2 cellular contexts compared by ENCODE assay signal in the genomic region with DNA sequence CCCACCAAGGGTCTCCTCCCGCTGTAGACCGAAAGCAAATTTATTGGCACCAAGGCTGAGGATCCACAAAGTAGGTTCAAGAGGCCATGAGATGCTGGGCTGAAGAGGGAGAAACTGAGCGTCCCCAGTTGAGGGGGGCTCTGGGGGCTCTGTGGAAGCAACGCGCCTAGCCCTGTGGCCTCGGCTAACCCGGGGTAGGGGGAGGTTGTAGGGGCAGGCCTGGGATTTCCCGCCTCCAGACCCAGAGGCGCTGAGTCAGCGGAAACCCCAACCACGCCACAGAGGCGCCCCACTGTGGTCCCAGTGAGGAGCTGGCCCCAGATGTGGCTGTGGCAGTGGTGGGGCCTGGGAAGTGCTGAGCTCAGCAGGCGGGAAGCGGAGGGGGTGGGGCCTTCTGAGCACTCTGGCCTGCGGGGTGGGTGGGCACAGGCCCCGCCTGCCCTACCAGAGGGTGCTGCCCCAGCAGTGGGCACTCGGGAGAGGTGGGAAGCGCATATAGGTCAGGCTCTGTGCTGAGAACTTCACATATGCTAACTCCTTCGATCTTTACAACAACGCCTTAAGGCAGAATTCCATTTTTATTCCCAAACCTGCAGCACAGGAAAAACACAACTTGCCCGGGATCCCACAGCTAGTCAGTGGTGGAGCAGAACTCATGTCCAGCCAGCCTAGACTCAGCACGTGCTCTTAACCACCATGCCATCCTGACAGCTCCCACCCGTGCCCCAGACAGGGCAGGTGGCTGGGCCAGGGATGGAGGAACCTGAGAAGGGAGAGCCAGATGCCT.
TF ChIP-seq lines count a peak whose summit lies in the region.

No MANE protein-coding gene starts in this region.

TF ChIP-seq in GM23338, 12 proteins besides CTCF, POLR2A, EP300 and RAD21 (continues in another document):
- TF ChIP-seq CREB1 (CRISPR knock-in tag; IDR thresholded peaks at IDR 0.05; ENCODE audit: low read depth) (no peak), STAT1 (IDR thresholded peaks at IDR 0.05; ENCODE audit: unreplicated experiment) (no peak), ZNF331 (CRISPR knock-in tag; IDR thresholded peaks at IDR 0.05; ENCODE audit: low read depth) (no peak), NANOG (IDR thresholded peaks at IDR 0.05; ENCODE audit: borderline replicate concordance) (no peak), POLR2AphosphoS5 (IDR thresholded peaks at IDR 0.05; ENCODE audit: low read depth) (no peak), ZNF114 (CRISPR knock-in tag; IDR thresholded peaks at IDR 0.05) (no peak), EZH2phosphoT487 (IDR thresholded peaks at IDR 0.05; ENCODE audit: unreplicated experiment) (no peak), JUNB (IDR thresholded peaks at IDR 0.05; ENCODE audit: unreplicated experiment) (no peak), EZH2 (IDR thresholded peaks at IDR 0.05; ENCODE audit: low read depth, unreplicated experiment) (no peak)
- TF ChIP-seq, protein P1, sequence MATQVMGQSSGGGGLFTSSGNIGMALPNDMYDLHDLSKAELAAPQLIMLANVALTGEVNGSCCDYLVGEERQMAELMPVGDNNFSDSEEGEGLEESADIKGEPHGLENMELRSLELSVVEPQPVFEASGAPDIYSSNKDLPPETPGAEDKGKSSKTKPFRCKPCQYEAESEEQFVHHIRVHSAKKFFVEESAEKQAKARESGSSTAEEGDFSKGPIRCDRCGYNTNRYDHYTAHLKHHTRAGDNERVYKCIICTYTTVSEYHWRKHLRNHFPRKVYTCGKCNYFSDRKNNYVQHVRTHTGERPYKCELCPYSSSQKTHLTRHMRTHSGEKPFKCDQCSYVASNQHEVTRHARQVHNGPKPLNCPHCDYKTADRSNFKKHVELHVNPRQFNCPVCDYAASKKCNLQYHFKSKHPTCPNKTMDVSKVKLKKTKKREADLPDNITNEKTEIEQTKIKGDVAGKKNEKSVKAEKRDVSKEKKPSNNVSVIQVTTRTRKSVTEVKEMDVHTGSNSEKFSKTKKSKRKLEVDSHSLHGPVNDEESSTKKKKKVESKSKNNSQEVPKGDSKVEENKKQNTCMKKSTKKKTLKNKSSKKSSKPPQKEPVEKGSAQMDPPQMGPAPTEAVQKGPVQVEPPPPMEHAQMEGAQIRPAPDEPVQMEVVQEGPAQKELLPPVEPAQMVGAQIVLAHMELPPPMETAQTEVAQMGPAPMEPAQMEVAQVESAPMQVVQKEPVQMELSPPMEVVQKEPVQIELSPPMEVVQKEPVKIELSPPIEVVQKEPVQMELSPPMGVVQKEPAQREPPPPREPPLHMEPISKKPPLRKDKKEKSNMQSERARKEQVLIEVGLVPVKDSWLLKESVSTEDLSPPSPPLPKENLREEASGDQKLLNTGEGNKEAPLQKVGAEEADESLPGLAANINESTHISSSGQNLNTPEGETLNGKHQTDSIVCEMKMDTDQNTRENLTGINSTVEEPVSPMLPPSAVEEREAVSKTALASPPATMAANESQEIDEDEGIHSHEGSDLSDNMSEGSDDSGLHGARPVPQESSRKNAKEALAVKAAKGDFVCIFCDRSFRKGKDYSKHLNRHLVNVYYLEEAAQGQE (IDR thresholded peaks at IDR 0.05; ENCODE audit: unreplicated experiment): no peak
- TF ChIP-seq, protein P2, sequence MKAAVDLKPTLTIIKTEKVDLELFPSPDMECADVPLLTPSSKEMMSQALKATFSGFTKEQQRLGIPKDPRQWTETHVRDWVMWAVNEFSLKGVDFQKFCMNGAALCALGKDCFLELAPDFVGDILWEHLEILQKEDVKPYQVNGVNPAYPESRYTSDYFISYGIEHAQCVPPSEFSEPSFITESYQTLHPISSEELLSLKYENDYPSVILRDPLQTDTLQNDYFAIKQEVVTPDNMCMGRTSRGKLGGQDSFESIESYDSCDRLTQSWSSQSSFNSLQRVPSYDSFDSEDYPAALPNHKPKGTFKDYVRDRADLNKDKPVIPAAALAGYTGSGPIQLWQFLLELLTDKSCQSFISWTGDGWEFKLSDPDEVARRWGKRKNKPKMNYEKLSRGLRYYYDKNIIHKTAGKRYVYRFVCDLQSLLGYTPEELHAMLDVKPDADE (IDR thresholded peaks at IDR 0.05): no peak

TF ChIP-seq in GM12878, 131 proteins besides CTCF, POLR2A, EP300 and RAD21 (continues in another document):
- TF ChIP-seq CBX5 (IDR thresholded peaks at IDR 0.05; ENCODE audit: low read depth) (no peak), TCF12 (IDR thresholded peaks at IDR 0.05; ENCODE audit: low read depth, low read length) (peak; percentile 31; the same call in 1 of the 2 replicates), CREB1 (IDR thresholded peaks at IDR 0.05; ENCODE audit: low read depth) (0 out of 2 replicates have a peak, but pooled peaks have one; percentile 44), SRF (IDR thresholded peaks at IDR 0.05; ENCODE audit: low read depth in 2 of 2, low read length in 2 of 2) (no peak), HCFC1 (IDR thresholded peaks at IDR 0.05; ENCODE audit: low read length) (no peak), NR2C1 (IDR thresholded peaks at IDR 0.05) (no peak), KLF5 (IDR thresholded peaks at IDR 0.05; ENCODE audit: partially characterized antibody) (no peak), RCOR1 (conservative IDR thresholded peaks at IDR 0.05; ENCODE audit: low read depth, low read length) (no peak), BHLHE40 (IDR thresholded peaks at IDR 0.05; ENCODE audit: borderline replicate concordance in 1 of 2, low read depth in 2 of 2, low read length in 1 of 2) (peak in 1 of 2 experiments; percentile 34; a peak in 1 of 4 replicates), DPF2 (IDR thresholded peaks at IDR 0.05) (0 out of 2 replicates have a peak, but pooled peaks have one; percentile 48), KAT2A (conservative IDR thresholded peaks at IDR 0.05; ENCODE audit: control insufficient read depth, low read depth, low read length) (no peak), YBX1 (IDR thresholded peaks at IDR 0.05) (no peak), YY1 (IDR thresholded peaks at IDR 0.05; ENCODE audit: low read depth, low read length) (no peak), ESRRA (IDR thresholded peaks at IDR 0.05; ENCODE audit: low read length) (no peak), FOXK2 (IDR thresholded peaks at IDR 0.05) (no peak), SIX5 (IDR thresholded peaks at IDR 0.05; ENCODE audit: low read depth, low read length, severe bottlenecking) (no peak), IRF4 (IDR thresholded peaks at IDR 0.05; ENCODE audit: low read depth, low read length) (no peak), RFX5 (IDR thresholded peaks at IDR 0.05; ENCODE audit: low read depth, low read length) (no peak), HDGF (IDR thresholded peaks at IDR 0.05) (no peak), NFIC (IDR thresholded peaks at IDR 0.05; ENCODE audit: low read depth, low read length) (no peak), ZNF622 (IDR thresholded peaks at IDR 0.05) (no peak), BACH1 (IDR thresholded peaks at IDR 0.05; ENCODE audit: borderline replicate concordance) (peak; percentile 93)
- TF ChIP-seq, protein P3, sequence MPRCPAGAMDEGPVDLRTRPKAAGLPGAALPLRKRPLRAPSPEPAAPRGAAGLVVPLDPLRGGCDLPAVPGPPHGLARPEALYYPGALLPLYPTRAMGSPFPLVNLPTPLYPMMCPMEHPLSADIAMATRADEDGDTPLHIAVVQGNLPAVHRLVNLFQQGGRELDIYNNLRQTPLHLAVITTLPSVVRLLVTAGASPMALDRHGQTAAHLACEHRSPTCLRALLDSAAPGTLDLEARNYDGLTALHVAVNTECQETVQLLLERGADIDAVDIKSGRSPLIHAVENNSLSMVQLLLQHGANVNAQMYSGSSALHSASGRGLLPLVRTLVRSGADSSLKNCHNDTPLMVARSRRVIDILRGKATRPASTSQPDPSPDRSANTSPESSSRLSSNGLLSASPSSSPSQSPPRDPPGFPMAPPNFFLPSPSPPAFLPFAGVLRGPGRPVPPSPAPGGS (IDR thresholded peaks at IDR 0.05; ENCODE audit: borderline replicate concordance, insufficient read depth, low read depth, low read length, poor library complexity, severe bottlenecking): no peak
- TF ChIP-seq, protein P4, sequence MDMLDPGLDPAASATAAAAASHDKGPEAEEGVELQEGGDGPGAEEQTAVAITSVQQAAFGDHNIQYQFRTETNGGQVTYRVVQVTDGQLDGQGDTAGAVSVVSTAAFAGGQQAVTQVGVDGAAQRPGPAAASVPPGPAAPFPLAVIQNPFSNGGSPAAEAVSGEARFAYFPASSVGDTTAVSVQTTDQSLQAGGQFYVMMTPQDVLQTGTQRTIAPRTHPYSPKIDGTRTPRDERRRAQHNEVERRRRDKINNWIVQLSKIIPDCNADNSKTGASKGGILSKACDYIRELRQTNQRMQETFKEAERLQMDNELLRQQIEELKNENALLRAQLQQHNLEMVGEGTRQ (IDR thresholded peaks at IDR 0.05; ENCODE audit: borderline replicate concordance, low read depth, low read length): no peak
- TF ChIP-seq, protein P5, sequence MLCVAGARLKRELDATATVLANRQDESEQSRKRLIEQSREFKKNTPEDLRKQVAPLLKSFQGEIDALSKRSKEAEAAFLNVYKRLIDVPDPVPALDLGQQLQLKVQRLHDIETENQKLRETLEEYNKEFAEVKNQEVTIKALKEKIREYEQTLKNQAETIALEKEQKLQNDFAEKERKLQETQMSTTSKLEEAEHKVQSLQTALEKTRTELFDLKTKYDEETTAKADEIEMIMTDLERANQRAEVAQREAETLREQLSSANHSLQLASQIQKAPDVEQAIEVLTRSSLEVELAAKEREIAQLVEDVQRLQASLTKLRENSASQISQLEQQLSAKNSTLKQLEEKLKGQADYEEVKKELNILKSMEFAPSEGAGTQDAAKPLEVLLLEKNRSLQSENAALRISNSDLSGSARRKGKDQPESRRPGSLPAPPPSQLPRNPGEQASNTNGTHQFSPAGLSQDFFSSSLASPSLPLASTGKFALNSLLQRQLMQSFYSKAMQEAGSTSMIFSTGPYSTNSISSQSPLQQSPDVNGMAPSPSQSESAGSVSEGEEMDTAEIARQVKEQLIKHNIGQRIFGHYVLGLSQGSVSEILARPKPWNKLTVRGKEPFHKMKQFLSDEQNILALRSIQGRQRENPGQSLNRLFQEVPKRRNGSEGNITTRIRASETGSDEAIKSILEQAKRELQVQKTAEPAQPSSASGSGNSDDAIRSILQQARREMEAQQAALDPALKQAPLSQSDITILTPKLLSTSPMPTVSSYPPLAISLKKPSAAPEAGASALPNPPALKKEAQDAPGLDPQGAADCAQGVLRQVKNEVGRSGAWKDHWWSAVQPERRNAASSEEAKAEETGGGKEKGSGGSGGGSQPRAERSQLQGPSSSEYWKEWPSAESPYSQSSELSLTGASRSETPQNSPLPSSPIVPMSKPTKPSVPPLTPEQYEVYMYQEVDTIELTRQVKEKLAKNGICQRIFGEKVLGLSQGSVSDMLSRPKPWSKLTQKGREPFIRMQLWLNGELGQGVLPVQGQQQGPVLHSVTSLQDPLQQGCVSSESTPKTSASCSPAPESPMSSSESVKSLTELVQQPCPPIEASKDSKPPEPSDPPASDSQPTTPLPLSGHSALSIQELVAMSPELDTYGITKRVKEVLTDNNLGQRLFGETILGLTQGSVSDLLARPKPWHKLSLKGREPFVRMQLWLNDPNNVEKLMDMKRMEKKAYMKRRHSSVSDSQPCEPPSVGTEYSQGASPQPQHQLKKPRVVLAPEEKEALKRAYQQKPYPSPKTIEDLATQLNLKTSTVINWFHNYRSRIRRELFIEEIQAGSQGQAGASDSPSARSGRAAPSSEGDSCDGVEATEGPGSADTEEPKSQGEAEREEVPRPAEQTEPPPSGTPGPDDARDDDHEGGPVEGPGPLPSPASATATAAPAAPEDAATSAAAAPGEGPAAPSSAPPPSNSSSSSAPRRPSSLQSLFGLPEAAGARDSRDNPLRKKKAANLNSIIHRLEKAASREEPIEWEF (IDR thresholded peaks at IDR 0.05; ENCODE audit: insufficient replicate concordance, low read depth, low read length): no peak
- TF ChIP-seq, protein P6, sequence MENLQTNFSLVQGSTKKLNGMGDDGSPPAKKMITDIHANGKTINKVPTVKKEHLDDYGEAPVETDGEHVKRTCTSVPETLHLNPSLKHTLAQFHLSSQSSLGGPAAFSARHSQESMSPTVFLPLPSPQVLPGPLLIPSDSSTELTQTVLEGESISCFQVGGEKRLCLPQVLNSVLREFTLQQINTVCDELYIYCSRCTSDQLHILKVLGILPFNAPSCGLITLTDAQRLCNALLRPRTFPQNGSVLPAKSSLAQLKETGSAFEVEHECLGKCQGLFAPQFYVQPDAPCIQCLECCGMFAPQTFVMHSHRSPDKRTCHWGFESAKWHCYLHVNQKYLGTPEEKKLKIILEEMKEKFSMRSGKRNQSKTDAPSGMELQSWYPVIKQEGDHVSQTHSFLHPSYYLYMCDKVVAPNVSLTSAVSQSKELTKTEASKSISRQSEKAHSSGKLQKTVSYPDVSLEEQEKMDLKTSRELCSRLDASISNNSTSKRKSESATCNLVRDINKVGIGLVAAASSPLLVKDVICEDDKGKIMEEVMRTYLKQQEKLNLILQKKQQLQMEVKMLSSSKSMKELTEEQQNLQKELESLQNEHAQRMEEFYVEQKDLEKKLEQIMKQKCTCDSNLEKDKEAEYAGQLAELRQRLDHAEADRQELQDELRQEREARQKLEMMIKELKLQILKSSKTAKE (IDR thresholded peaks at IDR 0.05; ENCODE audit: low read depth, poor library complexity, severe bottlenecking): no peak
- TF ChIP-seq, protein P7, sequence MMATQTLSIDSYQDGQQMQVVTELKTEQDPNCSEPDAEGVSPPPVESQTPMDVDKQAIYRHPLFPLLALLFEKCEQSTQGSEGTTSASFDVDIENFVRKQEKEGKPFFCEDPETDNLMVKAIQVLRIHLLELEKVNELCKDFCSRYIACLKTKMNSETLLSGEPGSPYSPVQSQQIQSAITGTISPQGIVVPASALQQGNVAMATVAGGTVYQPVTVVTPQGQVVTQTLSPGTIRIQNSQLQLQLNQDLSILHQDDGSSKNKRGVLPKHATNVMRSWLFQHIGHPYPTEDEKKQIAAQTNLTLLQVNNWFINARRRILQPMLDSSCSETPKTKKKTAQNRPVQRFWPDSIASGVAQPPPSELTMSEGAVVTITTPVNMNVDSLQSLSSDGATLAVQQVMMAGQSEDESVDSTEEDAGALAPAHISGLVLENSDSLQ (IDR thresholded peaks at IDR 0.05): no peak
- TF ChIP-seq, protein P8, sequence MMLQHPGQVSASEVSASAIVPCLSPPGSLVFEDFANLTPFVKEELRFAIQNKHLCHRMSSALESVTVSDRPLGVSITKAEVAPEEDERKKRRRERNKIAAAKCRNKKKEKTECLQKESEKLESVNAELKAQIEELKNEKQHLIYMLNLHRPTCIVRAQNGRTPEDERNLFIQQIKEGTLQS (IDR thresholded peaks at IDR 0.05; ENCODE audit: borderline replicate concordance, extremely low read depth, low read depth, low read length): no peak
- TF ChIP-seq, protein P9, sequence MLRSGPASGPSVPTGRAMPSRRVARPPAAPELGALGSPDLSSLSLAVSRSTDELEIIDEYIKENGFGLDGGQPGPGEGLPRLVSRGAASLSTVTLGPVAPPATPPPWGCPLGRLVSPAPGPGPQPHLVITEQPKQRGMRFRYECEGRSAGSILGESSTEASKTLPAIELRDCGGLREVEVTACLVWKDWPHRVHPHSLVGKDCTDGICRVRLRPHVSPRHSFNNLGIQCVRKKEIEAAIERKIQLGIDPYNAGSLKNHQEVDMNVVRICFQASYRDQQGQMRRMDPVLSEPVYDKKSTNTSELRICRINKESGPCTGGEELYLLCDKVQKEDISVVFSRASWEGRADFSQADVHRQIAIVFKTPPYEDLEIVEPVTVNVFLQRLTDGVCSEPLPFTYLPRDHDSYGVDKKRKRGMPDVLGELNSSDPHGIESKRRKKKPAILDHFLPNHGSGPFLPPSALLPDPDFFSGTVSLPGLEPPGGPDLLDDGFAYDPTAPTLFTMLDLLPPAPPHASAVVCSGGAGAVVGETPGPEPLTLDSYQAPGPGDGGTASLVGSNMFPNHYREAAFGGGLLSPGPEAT (IDR thresholded peaks at IDR 0.05; ENCODE audit: low read depth): no peak
- TF ChIP-seq, protein P10, sequence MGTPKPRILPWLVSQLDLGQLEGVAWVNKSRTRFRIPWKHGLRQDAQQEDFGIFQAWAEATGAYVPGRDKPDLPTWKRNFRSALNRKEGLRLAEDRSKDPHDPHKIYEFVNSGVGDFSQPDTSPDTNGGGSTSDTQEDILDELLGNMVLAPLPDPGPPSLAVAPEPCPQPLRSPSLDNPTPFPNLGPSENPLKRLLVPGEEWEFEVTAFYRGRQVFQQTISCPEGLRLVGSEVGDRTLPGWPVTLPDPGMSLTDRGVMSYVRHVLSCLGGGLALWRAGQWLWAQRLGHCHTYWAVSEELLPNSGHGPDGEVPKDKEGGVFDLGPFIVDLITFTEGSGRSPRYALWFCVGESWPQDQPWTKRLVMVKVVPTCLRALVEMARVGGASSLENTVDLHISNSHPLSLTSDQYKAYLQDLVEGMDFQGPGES (IDR thresholded peaks at IDR 0.05): no peak
